Comparison of ENCODE assay signal across 8 cellular contexts in genomic region chr1:1889847-1890505, GRCh38.
DNase-seq lines count a peak whose midpoint lies in the region; ATAC-seq and TF ChIP-seq lines count a peak whose summit lies in the region.

No MANE protein-coding gene starts in this region.

- DNase-seq in DMS153 treated with DMSO at 0.1 percent for 48 hours (lab: John Stamatoyannopoulos, UW; ENCODE audit: unreplicated experiment) (peak; percentile 56), DMS153 (lab: John Stamatoyannopoulos, UW) (no peak), NOMO-1 treated with DMSO at 0.1 percent for 48 hours (lab: John Stamatoyannopoulos, UW; ENCODE audit: unreplicated experiment) (peak; percentile 32), foreskin fibroblast (peak; percentile 14 to 62), NCI-H524 (lab: John Stamatoyannopoulos, UW) (no peak)
- DNase-seq in activated T-helper 9 cell treated with anti-CD3 and anti-CD28 coated beads, Interleukin-2, amount 50 U/mL, for 16 hours (ENCODE audit: low read depth): peak; percentile 35

- peak; percentile 38 for ATAC-seq in HG02759 (IDR thresholded peaks at IDR 0.05; ENCODE audit: unreplicated experiment)

- H3K27ac ChIP-seq in neutrophil: peak overlapping the region; percentile 98

- no peaks in the 10 kb centered on the region for H3K9me3 ChIP-seq in neutrophil

- TF ChIP-seq CTCF in foreskin fibroblast (IDR thresholded peaks at IDR 0.05; ENCODE audit: low read depth, low read length) (no peak), neutrophil (IDR thresholded peaks at IDR 0.05) (peak; percentile 9)

- no peaks in the 10 kb centered on the region for H3K36me3 ChIP-seq in neutrophil

- H3K27me3 ChIP-seq in neutrophil: peaks cover 13% of the 10 kb centered on the region

- peaks cover 39 to 45% of the 10 kb centered on the region in 2 experiments for H3K4me1 ChIP-seq in neutrophil (ENCODE audit: control insufficient read depth in 1 of 2, insufficient read depth in 1 of 2, low read depth in 1 of 2, low read length in 1 of 2)

- H3K4me3 ChIP-seq in foreskin fibroblast (ENCODE audit: low read depth in 1 of 2, low read length in 2 of 2): peak overlapping the region; percentile 80 to 81
- peak overlapping the region; percentile 74 to 86 for H3K4me3 ChIP-seq in neutrophil (ENCODE audit: low read depth in 1 of 2, low read length in 1 of 2)

Comparison
In these comparisons a context has a peak if more than half of its experiments do, and no peak if none do; other contexts are left out.
1. DNase-seq: peak in DMS153 treated with DMSO at 0.1 percent for 48 hours (single experiment), NOMO-1 treated with DMSO at 0.1 percent for 48 hours (single experiment), activated T-helper 9 cell treated with anti-CD3 and anti-CD28 coated beads, Interleukin-2, amount 50 U/mL, for 16 hours (single experiment) and foreskin fibroblast (2 of 2); none in DMS153 (single experiment) and NCI-H524 (0 of 2).